ENCODE assay signal across 3 cellular contexts in the genomic region with DNA sequence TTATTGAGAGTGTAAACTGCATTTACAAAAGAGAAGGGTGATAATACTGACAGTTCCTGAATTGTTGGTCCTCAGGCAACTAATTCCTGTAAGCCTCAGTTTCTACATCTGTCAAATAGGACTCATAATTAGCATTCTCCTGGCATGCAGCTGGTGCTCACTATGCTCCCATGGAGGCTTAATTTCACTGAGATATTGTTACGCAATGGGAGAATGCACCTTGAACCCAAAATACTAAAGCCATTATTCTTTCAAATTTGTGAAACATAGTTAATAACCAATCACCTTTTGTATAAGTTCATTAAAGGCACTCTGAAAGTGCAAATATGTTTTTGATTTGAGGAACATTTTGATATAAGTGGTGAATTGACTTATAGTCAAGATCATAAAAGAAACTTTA.
TF ChIP-seq lines count a peak whose summit lies in the region.

No MANE protein-coding gene starts in this region.

TF ChIP-seq in HepG2, 621 proteins besides CTCF, POLR2A, EP300 and RAD21 (continues in another document):
- no peak for TF ChIP-seq EHMT2 (IDR thresholded peaks at IDR 0.05; ENCODE audit: borderline replicate concordance, low read depth, low read length)
- TF ChIP-seq, protein P1, sequence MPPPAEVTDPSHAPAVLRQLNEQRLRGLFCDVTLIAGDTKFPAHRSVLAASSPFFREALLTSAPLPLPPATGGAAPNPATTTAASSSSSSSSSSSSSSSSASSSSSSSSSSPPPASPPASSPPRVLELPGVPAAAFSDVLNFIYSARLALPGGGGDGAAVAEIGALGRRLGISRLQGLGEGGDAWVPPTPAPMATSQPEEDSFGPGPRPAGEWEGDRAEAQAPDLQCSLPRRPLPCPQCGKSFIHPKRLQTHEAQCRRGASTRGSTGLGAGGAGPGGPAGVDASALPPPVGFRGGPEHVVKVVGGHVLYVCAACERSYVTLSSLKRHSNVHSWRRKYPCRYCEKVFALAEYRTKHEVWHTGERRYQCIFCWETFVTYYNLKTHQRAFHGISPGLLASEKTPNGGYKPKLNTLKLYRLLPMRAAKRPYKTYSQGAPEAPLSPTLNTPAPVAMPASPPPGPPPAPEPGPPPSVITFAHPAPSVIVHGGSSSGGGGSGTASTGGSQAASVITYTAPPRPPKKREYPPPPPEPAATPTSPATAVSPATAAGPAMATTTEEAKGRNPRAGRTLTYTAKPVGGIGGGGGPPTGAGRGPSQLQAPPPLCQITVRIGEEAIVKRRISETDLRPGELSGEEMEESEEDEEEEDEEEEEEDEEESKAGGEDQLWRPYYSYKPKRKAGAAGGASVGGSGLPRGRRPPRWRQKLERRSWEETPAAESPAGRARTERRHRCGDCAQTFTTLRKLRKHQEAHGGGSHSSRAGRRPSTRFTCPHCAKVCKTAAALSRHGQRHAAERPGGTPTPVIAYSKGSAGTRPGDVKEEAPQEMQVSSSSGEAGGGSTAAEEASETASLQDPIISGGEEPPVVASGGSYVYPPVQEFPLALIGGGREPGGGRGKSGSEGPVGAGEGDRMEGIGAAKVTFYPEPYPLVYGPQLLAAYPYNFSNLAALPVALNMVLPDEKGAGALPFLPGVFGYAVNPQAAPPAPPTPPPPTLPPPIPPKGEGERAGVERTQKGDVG (CRISPR knock-in tag; IDR thresholded peaks at IDR 0.05; ENCODE audit: borderline replicate concordance) = no peak
- 0 out of 2 replicates have a peak, but pooled peaks have one; percentile 14 for TF ChIP-seq HMG20A (CRISPR knock-in tag; IDR thresholded peaks at IDR 0.05; ENCODE audit: borderline replicate concordance)
- TF ChIP-seq ZKSCAN8 (CRISPR knock-in tag; IDR thresholded peaks at IDR 0.05; ENCODE audit: borderline replicate concordance) = peak; percentile 81; the same call in 1 of the 2 replicates
- no peak for TF ChIP-seq SOX13 (IDR thresholded peaks at IDR 0.05)
- TF ChIP-seq SOX13 (CRISPR knock-in tag; conservative IDR thresholded peaks at IDR 0.05 in 1 of 2, IDR thresholded peaks at IDR 0.05 in 1 of 2) = 0 out of 4 replicates have a peak, but pooled peaks of 1 of the 2 experiments have one; percentile 34
- no peak for TF ChIP-seq ZNF790 (CRISPR knock-in tag; IDR thresholded peaks at IDR 0.05; ENCODE audit: borderline replicate concordance)
- TF ChIP-seq ZIK1 (CRISPR knock-in tag; IDR thresholded peaks at IDR 0.05; ENCODE audit: borderline replicate concordance, low read depth) = no peak
- TF ChIP-seq, protein P2, sequence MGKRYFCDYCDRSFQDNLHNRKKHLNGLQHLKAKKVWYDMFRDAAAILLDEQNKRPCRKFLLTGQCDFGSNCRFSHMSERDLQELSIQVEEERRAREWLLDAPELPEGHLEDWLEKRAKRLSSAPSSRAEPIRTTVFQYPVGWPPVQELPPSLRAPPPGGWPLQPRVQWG (CRISPR knock-in tag; IDR thresholded peaks at IDR 0.05; ENCODE audit: borderline replicate concordance, low read depth) = no peak
- peak; percentile 88 for TF ChIP-seq CEBPB (IDR thresholded peaks at IDR 0.05; ENCODE audit: borderline replicate concordance, low read depth, low read length)
- no peak for TF ChIP-seq GZF1 (CRISPR knock-in tag; IDR thresholded peaks at IDR 0.05)

TF ChIP-seq in IMR-90, 13 proteins besides CTCF, POLR2A, EP300 and RAD21:
- TF ChIP-seq NFE2L2 (IDR thresholded peaks at IDR 0.05; ENCODE audit: low read depth, low read length) = no peak
- peak; percentile 75 for TF ChIP-seq CEBPB (IDR thresholded peaks at IDR 0.05; ENCODE audit: low read depth, low read length)
- TF ChIP-seq, protein P3, sequence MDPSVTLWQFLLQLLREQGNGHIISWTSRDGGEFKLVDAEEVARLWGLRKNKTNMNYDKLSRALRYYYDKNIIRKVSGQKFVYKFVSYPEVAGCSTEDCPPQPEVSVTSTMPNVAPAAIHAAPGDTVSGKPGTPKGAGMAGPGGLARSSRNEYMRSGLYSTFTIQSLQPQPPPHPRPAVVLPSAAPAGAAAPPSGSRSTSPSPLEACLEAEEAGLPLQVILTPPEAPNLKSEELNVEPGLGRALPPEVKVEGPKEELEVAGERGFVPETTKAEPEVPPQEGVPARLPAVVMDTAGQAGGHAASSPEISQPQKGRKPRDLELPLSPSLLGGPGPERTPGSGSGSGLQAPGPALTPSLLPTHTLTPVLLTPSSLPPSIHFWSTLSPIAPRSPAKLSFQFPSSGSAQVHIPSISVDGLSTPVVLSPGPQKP (IDR thresholded peaks at IDR 0.05; ENCODE audit: borderline replicate concordance, low read depth, low read length) = no peak
- TF ChIP-seq, protein P4, sequence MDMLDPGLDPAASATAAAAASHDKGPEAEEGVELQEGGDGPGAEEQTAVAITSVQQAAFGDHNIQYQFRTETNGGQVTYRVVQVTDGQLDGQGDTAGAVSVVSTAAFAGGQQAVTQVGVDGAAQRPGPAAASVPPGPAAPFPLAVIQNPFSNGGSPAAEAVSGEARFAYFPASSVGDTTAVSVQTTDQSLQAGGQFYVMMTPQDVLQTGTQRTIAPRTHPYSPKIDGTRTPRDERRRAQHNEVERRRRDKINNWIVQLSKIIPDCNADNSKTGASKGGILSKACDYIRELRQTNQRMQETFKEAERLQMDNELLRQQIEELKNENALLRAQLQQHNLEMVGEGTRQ (IDR thresholded peaks at IDR 0.05; ENCODE audit: low read depth, low read length) = no peak
- TF ChIP-seq MAFK (IDR thresholded peaks at IDR 0.05; ENCODE audit: low read depth, low read length) = no peak

TF ChIP-seq in H1, 55 proteins besides CTCF, POLR2A, EP300 and RAD21:
- peak; percentile 50; the same call in 1 of the 2 replicates for TF ChIP-seq CEBPB (IDR thresholded peaks at IDR 0.05; ENCODE audit: low read depth, low read length)
- TF ChIP-seq KDM1A (IDR thresholded peaks at IDR 0.05; ENCODE audit: borderline replicate concordance, low read length) = no peak
- TF ChIP-seq TEAD4 (IDR thresholded peaks at IDR 0.05; ENCODE audit: low read depth, low read length) = no peak
